Comparison of ENCODE assay signal across 22 cellular contexts in the genomic region with DNA sequence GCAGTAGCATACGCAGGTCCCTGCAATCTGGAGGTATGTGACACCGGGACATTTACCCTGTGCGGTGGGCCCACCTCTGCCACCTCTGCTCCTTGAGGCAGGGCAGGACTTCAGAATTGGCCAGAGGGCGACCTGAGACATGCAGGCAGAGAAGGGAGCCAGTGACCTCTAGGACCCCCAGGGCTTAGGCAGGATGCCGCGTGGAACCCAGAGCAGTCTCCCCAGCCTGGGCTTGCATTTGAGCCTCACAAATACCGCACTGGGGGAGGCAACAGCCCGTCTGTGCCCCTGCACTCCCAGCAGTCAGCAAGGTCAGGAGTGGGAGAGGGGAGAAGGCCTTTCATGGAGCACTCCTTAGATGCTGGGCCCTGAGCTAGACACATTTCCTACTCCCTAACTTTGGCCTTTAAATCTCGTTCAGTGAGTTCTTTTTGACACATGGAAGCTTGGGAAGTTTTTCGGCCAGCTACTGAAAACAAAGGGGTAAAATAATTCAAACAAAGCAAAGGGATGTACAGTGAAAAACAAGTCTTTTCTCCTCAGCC. TPM values are rescaled to one million over a fixed set of nuclear protein-coding genes. Genes with fewer than 3 reads are reported as not detected.
"Had no signal": no experiment of that assay in that cellular context is flagged by ENCODE, and none has a peak within 500 bp of the region (broad histone marks: within the 10 kb centered on the region; RNA-seq: fewer than 3 reads in every experiment).

No MANE protein-coding gene starts in this region.

- H3K27me3 Mint-ChIP-seq: activated CD4-positive, alpha-beta memory T cell treated with anti-CD3 and anti-CD28 coated beads for 36 hours; activated T-cell treated with anti-CD3 and anti-CD28 coated beads, Interleukin-2, amount 50 U/mL, for 24 hours had no signal

- H3K9me3 Mint-ChIP-seq: activated CD4-positive, alpha-beta memory T cell treated with anti-CD3 and anti-CD28 coated beads for 36 hours; activated T-cell treated with anti-CD3 and anti-CD28 coated beads, Interleukin-2, amount 50 U/mL, for 24 hours; stimulated activated naive B cell treated with anti-CD40 and anti-IgM and Interleukin-4, amounts not matched to agents 10 μg/mL and 1 μg/mL and 100 μg/mL, for 72 hours; T-cell had no signal

- H3K36me3 Mint-ChIP-seq: activated CD4-positive, alpha-beta memory T cell treated with anti-CD3 and anti-CD28 coated beads for 36 hours; stimulated activated naive B cell treated with anti-CD40 and anti-IgM and Interleukin-4, amounts not matched to agents 10 μg/mL and 1 μg/mL and 100 μg/mL, for 72 hours; T-cell had no signal

- H3K9me3 ChIP-seq: esophagus squamous epithelium, lower lobe of right lung, right atrium auricular region, thyroid gland had no signal

- H3K27ac Mint-ChIP-seq: activated CD4-positive, alpha-beta memory T cell treated with anti-CD3 and anti-CD28 coated beads for 36 hours; activated T-cell treated with anti-CD3 and anti-CD28 coated beads, Interleukin-2, amount 50 U/mL, for 24 hours; progenitor cell of endocrine pancreas; stimulated activated naive B cell treated with anti-CD40 and anti-IgM and Interleukin-4, amounts not matched to agents 10 μg/mL and 1 μg/mL and 100 μg/mL, for 72 hours; T-cell had no signal

- H3K4me3 Mint-ChIP-seq: activated CD4-positive, alpha-beta memory T cell treated with anti-CD3 and anti-CD28 coated beads for 36 hours; activated T-cell treated with anti-CD3 and anti-CD28 coated beads, Interleukin-2, amount 50 U/mL, for 24 hours; stimulated activated naive B cell treated with anti-CD40 and anti-IgM and Interleukin-4, amounts not matched to agents 10 μg/mL and 1 μg/mL and 100 μg/mL, for 72 hours; T-cell had no signal

- H3K36me3 ChIP-seq: esophagus squamous epithelium, lower lobe of right lung, right atrium auricular region, thyroid gland had no signal

- H3K4me3 ChIP-seq: coronary artery, esophagus squamous epithelium, lower lobe of right lung, right atrium auricular region, skin epidermis, thyroid gland had no signal

- DNase-seq: activated CD4-positive, alpha-beta memory T cell treated with anti-CD3 and anti-CD28 coated beads for 36 hours; activated naive CD4-positive, alpha-beta T cell treated with anti-CD3 and anti-CD28 coated beads, Interleukin-2, amount 50 U/mL, for 16 hours; activated T-cell treated with anti-CD3 and anti-CD28 coated beads, Interleukin-2, amount 50 U/mL, for 24 hours; central memory CD4-positive, alpha-beta T cell; effector CD4-positive, alpha-beta T cell; esophagus squamous epithelium; hypothalamus; lower lobe of right lung; nucleus accumbens; stimulated activated CD4-positive, alpha-beta T cell treated with anti-CD3 and anti-CD28 coated beads, Interleukin-15, amount 100 ng/mL, for 24 hours; stimulated activated CD4-positive, alpha-beta T cell treated with anti-CD3 and anti-CD28 coated beads, Interleukin-4, amount 100 ng/mL, for 1 hour; stimulated activated naive B cell treated with anti-CD40 and anti-IgM and Interleukin-4, amounts not matched to agents 10 μg/mL and 1 μg/mL and 100 μg/mL, for 72 hours; T-cell; T-helper 9 cell; thyroid gland had no signal

- H3K27ac ChIP-seq: coronary artery, esophagus squamous epithelium, lower lobe of right lung, right atrium auricular region, skin epidermis, thyroid gland had no signal

- FAIRE-seq: endothelial cell of umbilical vein, urothelium cell line had no signal

- ATAC-seq: lower lobe of right lung; stimulated activated naive B cell treated with anti-CD40 and anti-IgM and Interleukin-4, amounts not matched to agents 10 μg/mL and 1 μg/mL and 100 μg/mL, for 72 hours; T-cell had no signal

- H3K27me3 ChIP-seq: right atrium auricular region, thyroid gland had no signal

RNA-seq across cellular contexts. Expression of gene C20orf203, which starts 41.8 kb away (rescaled TPM):
- total RNA-seq: endothelial cell of umbilical vein, esophagus squamous epithelium, fibroblast of villous mesenchyme, lower lobe of right lung, right atrium auricular region had no signal
- polyA plus RNA-seq: endothelial cell of umbilical vein had no signal
